In genomic region chr15:81410318-81410753, GRCh38 we compare ENCODE assay signal across 8 cellular contexts.
DNase-seq lines count a peak whose midpoint lies in the region; ATAC-seq, FAIRE-seq and TF ChIP-seq lines count a peak whose summit lies in the region.

No MANE protein-coding gene starts in this region.

- H3K27me3 ChIP-seq in GM06990 (replicated peaks; ENCODE audit: control insufficient read depth, insufficient read depth, low read length) = peaks cover 3% of the 10 kb centered on the region; the same call in 1 of the 2 replicates

- TF ChIP-seq POLR2A in erythroblast (IDR thresholded peaks at IDR 0.05; ENCODE audit: low read length) = no peak

- DNase-seq in AG04449 (ENCODE audit: low read depth, low spot score) (peak; percentile 12), GM06990 (ENCODE audit: extremely low read depth, insufficient read length) (no peak), NCI-H128 (lab: John Stamatoyannopoulos, UW; ENCODE audit: unreplicated experiment) (peak; percentile 55), SKM-1 (lab: John Stamatoyannopoulos, UW; ENCODE audit: unreplicated experiment) (peak; percentile 67), erythroblast (lab: John Stamatoyannopoulos, UW) (peak; percentile 60 to 67), midbrain (lab: John Stamatoyannopoulos, UW) (peak; percentile 65), RCC 7860 (ENCODE audit: low spot score) (no peak)

- POLR2A ChIA-PET in AG04449 (lab: Yijun Ruan, JAX) = no interaction called here

- TF ChIP-seq CTCF in AG04449 (IDR thresholded peaks at IDR 0.05; ENCODE audit: insufficient read depth, low read length, missing control alignments) = peak; percentile 46
- TF ChIP-seq CTCF in GM06990 (IDR thresholded peaks at IDR 0.05; ENCODE audit: insufficient read depth, low read length, poor library complexity, severe bottlenecking) = peak; percentile 24

- CTCF ChIA-PET in AG04449 (lab: Yijun Ruan, JAX) = interaction anchor here (0.7 to 6.1 kb wide), 39 partner anchors 10 to 801 kb away, joined by 3 to 70 read pairs (median 4); no protein-coding TSS in a partner anchor

- no peak for ATAC-seq in HG02571 (IDR thresholded peaks at IDR 0.05; ENCODE audit: unreplicated experiment)

- no peaks in the 10 kb centered on the region for H3K36me3 ChIP-seq in GM06990 (ENCODE audit: control insufficient read depth, insufficient read depth, low read length)

- FAIRE-seq in RCC 7860 (lab: Jason Lieb, UNC) = no peak

- no peak overlapping the region for H3K4me3 ChIP-seq in AG04449 (ENCODE audit: low read depth, low read length)
- no peak overlapping the region for H3K4me3 ChIP-seq in GM06990 (replicated peaks; ENCODE audit: low read depth, low read length)

Comparison
In these comparisons a context has a peak if more than half of its experiments do, and no peak if none do; other contexts are left out.
1. DNase-seq: peak in AG04449 (single experiment), NCI-H128 (single experiment), SKM-1 (single experiment), erythroblast (2 of 2) and midbrain (single experiment); none in GM06990 (single experiment) and RCC 7860 (single experiment).